26 cellular contexts compared by ENCODE assay signal in genomic region chr1:65022264-65022663, GRCh38.
"Had no signal": no experiment of that assay in that cellular context is flagged by ENCODE, and none has a peak within 500 bp of the region (broad histone marks: within the 10 kb centered on the region; RNA-seq: fewer than 3 reads in every experiment).

No MANE protein-coding gene starts in this region.

- ATAC-seq: esophagus mucosa; foreskin keratinocyte; left lung; lower lobe of right lung; naive thymus-derived CD8-positive, alpha-beta T cell; stimulated activated memory B cell treated with anti-CD40 and anti-IgM and Interleukin-4, amounts not matched to agents 10 μg/mL and 1 μg/mL and 100 μg/mL, for 72 hours; stimulated activated naive CD8-positive, alpha-beta T cell treated with anti-CD3 and anti-CD28 coated beads, Interleukin-15, Interleukin-2, amounts not matched to agents 100 U/mL and 50 U/mL, for 24 hours had no signal

- H3K4me1 Mint-ChIP-seq: nephron progenitor cell had no signal

- H3K4me3 Mint-ChIP-seq: endodermal cell; naive thymus-derived CD8-positive, alpha-beta T cell; nephron progenitor cell; stimulated activated memory B cell treated with anti-CD40 and anti-IgM and Interleukin-4, amounts not matched to agents 10 μg/mL and 1 μg/mL and 100 μg/mL, for 72 hours had no signal

- H3K36me3 ChIP-seq: gastroesophageal sphincter, heart left ventricle, left lung, lower lobe of right lung, ovary, sigmoid colon, thoracic aorta, upper lobe of left lung had no signal

- H3K9me3 Mint-ChIP-seq: endodermal cell; naive thymus-derived CD8-positive, alpha-beta T cell; nephron progenitor cell; stimulated activated memory B cell treated with anti-CD40 and anti-IgM and Interleukin-4, amounts not matched to agents 10 μg/mL and 1 μg/mL and 100 μg/mL, for 72 hours had no signal

- H3K27ac Mint-ChIP-seq: endodermal cell; nephron progenitor cell; stimulated activated memory B cell treated with anti-CD40 and anti-IgM and Interleukin-4, amounts not matched to agents 10 μg/mL and 1 μg/mL and 100 μg/mL, for 72 hours had no signal

- H3K9me3 ChIP-seq: gastroesophageal sphincter, heart left ventricle, left lung, lower lobe of right lung, ovary, psoas muscle, sigmoid colon, thoracic aorta, tibial nerve, upper lobe of left lung had no signal

- H3K4me3 ChIP-seq: dorsolateral prefrontal cortex, gastroesophageal sphincter, heart left ventricle, left lung, lower lobe of right lung, ovary, psoas muscle, sigmoid colon, thoracic aorta, tibial nerve, upper lobe of left lung had no signal

- H3K27ac ChIP-seq: epithelial cell of prostate, foreskin keratinocyte, gastroesophageal sphincter, left lung, lower lobe of right lung, ovary, psoas muscle, sigmoid colon, tibial nerve, upper lobe of left lung had no signal

- H3K27me3 Mint-ChIP-seq: naive thymus-derived CD8-positive, alpha-beta T cell; stimulated activated memory B cell treated with anti-CD40 and anti-IgM and Interleukin-4, amounts not matched to agents 10 μg/mL and 1 μg/mL and 100 μg/mL, for 72 hours had no signal

- H3K4me1 ChIP-seq: foreskin keratinocyte had no signal

- H3K27me3 ChIP-seq: dorsolateral prefrontal cortex, gastroesophageal sphincter, heart left ventricle, left lung, ovary, sigmoid colon, tibial nerve, upper lobe of left lung had no signal

- H3K36me3 Mint-ChIP-seq: stimulated activated memory B cell treated with anti-CD40 and anti-IgM and Interleukin-4, amounts not matched to agents 10 μg/mL and 1 μg/mL and 100 μg/mL, for 72 hours had no signal

- DNase-seq: dorsolateral prefrontal cortex; effector CD4-positive, alpha-beta T cell; endodermal cell; foreskin keratinocyte; heart left ventricle; hippocampal formation; left cardiac atrium; left lung; lower lobe of right lung; naive thymus-derived CD8-positive, alpha-beta T cell; nephron progenitor cell; nucleus accumbens; ovary; posterior cingulate gyrus; psoas muscle; right cardiac atrium; sigmoid colon; stimulated activated CD4-positive, alpha-beta T cell treated with anti-CD3 and anti-CD28 coated beads, Interleukin-4, amount 100 ng/mL, for 4 hours; stimulated activated naive CD8-positive, alpha-beta T cell treated with anti-CD3 and anti-CD28 coated beads, Interleukin-15, Interleukin-2, amounts not matched to agents 100 U/mL and 50 U/mL, for 24 hours; upper lobe of left lung had no signal
